In genomic region chr4:13464543-13464942, GRCh38 we compare ENCODE assay signal across 17 cellular contexts. TPM values are rescaled to one million over a fixed set of nuclear protein-coding genes. Genes with fewer than 3 reads are reported as not detected.
A peak's percentile ranks its signal among the peaks of the same experiment; 100 is the strongest.
DNase-seq lines count a peak whose midpoint lies in the region; ATAC-seq and FAIRE-seq lines count a peak whose summit lies in the region.
"Had no signal": no experiment of that assay in that cellular context is flagged by ENCODE, and none has a peak within 500 bp of the region (broad histone marks: within the 10 kb centered on the region; RNA-seq: fewer than 3 reads in every experiment).

No MANE protein-coding gene starts in this region.

- no peak overlapping the region for H3K27ac Mint-ChIP-seq in activated CD4-positive, alpha-beta T cell treated with anti-CD3 and anti-CD28 coated beads for 36 hours
- H3K27ac Mint-ChIP-seq in activated T-helper 17 cell treated with anti-CD3 and anti-CD28 coated beads, Interleukin-2, amount 50 U/mL, for 72 hours, result peak overlapping the region; percentile 20
- H3K27ac Mint-ChIP-seq: CD4-positive, alpha-beta T cell; H9 had no signal

- H3K4me1 Mint-ChIP-seq in activated CD4-positive, alpha-beta T cell treated with anti-CD3 and anti-CD28 coated beads for 36 hours, result peaks cover 31% of the 10 kb centered on the region
- H3K4me1 Mint-ChIP-seq in activated T-helper 17 cell treated with anti-CD3 and anti-CD28 coated beads, Interleukin-2, amount 50 U/mL, for 72 hours, result peaks cover 18% of the 10 kb centered on the region

- peaks cover 45% of the 10 kb centered on the region for H3K36me3 Mint-ChIP-seq in activated CD4-positive, alpha-beta T cell treated with anti-CD3 and anti-CD28 coated beads for 36 hours (ENCODE audit: low read depth)
- H3K36me3 Mint-ChIP-seq in activated T-helper 17 cell treated with anti-CD3 and anti-CD28 coated beads, Interleukin-2, amount 50 U/mL, for 72 hours (ENCODE audit: low read depth), result peaks cover 43% of the 10 kb centered on the region

- ATAC-seq in activated CD4-positive, alpha-beta T cell treated with anti-CD3 and anti-CD28 coated beads for 36 hours, result peak; percentile 44
- peak; percentile 26 for ATAC-seq in activated T-helper 17 cell treated with anti-CD3 and anti-CD28 coated beads, Interleukin-2, amount 50 U/mL, for 72 hours (replicated peaks)
- no peak for ATAC-seq in GM19452 (IDR thresholded peaks at IDR 0.05; ENCODE audit: unreplicated experiment)
- ATAC-seq: A549, HepG2 had no signal

- intact Hi-C loops in activated CD4-positive, alpha-beta T cell treated with anti-CD3 and anti-CD28 coated beads for 36 hours (cut with DNase I, micrococcal nuclease), result no loop called here

- no peak overlapping the region for H3K4me3 Mint-ChIP-seq in activated CD4-positive, alpha-beta T cell treated with anti-CD3 and anti-CD28 coated beads for 36 hours
- no peak overlapping the region for H3K4me3 Mint-ChIP-seq in activated T-helper 17 cell treated with anti-CD3 and anti-CD28 coated beads, Interleukin-2, amount 50 U/mL, for 72 hours
- H3K4me3 Mint-ChIP-seq: CD4-positive, alpha-beta T cell; H9 had no signal

- peaks cover 7% of the 10 kb centered on the region for H3K9me3 Mint-ChIP-seq in activated CD4-positive, alpha-beta T cell treated with anti-CD3 and anti-CD28 coated beads for 36 hours (ENCODE audit: low read depth)
- H3K9me3 Mint-ChIP-seq in activated T-helper 17 cell treated with anti-CD3 and anti-CD28 coated beads, Interleukin-2, amount 50 U/mL, for 72 hours, result no peaks in the 10 kb centered on the region
- H3K9me3 Mint-ChIP-seq: CD4-positive, alpha-beta T cell; H9 had no signal

- CTCF ChIA-PET in activated CD4-positive, alpha-beta T cell treated with anti-CD3 and anti-CD28 coated beads for 36 hours (lab: Charles Lee), result interaction anchor here (1.2 kb wide), 1 partner anchor 15 kb away, joined by 3 read pairs; no protein-coding TSS in a partner anchor

- POLR2A ChIA-PET in activated CD4-positive, alpha-beta T cell treated with anti-CD3 and anti-CD28 coated beads for 36 hours (lab: Charles Lee), result no interaction called here

- H3K27me3 Mint-ChIP-seq in activated CD4-positive, alpha-beta T cell treated with anti-CD3 and anti-CD28 coated beads for 36 hours, result no peaks in the 10 kb centered on the region
- no peaks in the 10 kb centered on the region for H3K27me3 Mint-ChIP-seq in activated T-helper 17 cell treated with anti-CD3 and anti-CD28 coated beads, Interleukin-2, amount 50 U/mL, for 72 hours
- H3K27me3 Mint-ChIP-seq: CD4-positive, alpha-beta T cell had no signal

- no peak for DNase-seq in activated CD4-positive, alpha-beta T cell treated with anti-CD3 and anti-CD28 coated beads for 36 hours
- DNase-seq in activated CD4-positive, alpha-beta T cell treated with anti-CD3 and anti-CD28 coated beads, Interleukin-2, amount 50 U/mL, for 1 hour, result no peak
- DNase-seq in GM18507 (ENCODE audit: extremely low spot score, insufficient read length, low read depth), result no peak
- no peak for DNase-seq in activated effector memory CD4-positive, alpha-beta T cell treated with Interleukin-2 at 50 U/mL for 16 hours
- DNase-seq: AML-193; CD4-positive, alpha-beta T cell; DMS153; DMS79; GDM1; H9 had no signal

- FAIRE-seq in GM18507 (lab: Jason Lieb, UNC), result peak; percentile 18
- FAIRE-seq in islet of Langerhans (lab: Jason Lieb, UNC), result peak; percentile 43
- FAIRE-seq: A549, GM12892, H1, HepG2 had no signal

RNA-seq across cellular contexts. Expression of gene RAB28, which starts 19.6 kb away (rescaled TPM):
- 10 to 100 TPM; 12.7 to 17.5 TPM for total RNA-seq in activated CD4-positive, alpha-beta T cell treated with anti-CD3 and anti-CD28 coated beads for 36 hours
- total RNA-seq in activated T-helper 17 cell treated with anti-CD3 and anti-CD28 coated beads, Interleukin-2, amount 50 U/mL, for 72 hours, result 10 to 100 TPM in 1 of 2 donors, 1 to 10 TPM in 1; 10.0 to 14.5 TPM
